In the genomic region with DNA sequence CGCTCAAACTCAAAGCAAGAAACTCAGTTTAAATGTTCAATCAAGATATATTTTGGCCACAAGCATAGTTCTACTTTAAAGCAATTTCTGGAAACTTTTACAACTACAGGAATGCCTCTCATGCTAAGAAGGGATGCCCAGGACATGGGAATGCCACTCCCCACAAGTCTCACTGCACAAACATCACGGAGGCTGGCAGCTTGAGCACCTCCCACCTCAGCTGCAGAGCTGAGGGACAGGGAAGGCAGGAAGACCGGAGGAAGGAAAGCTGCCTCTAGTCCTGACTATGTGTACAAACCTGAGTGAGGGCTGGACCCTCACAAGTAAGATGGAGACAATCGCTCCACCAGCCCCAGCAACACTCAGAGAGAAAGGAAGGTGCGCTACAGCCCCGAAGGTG, we compare ENCODE assay signal across 18 cellular contexts. TPM values are rescaled to one million over a fixed set of nuclear protein-coding genes. Genes with fewer than 3 reads are reported as not detected.
DNase-seq lines count a peak whose midpoint lies in the region; ATAC-seq and TF ChIP-seq lines count a peak whose summit lies in the region.
"Had no signal": no experiment of that assay in that cellular context is flagged by ENCODE, and none has a peak within 500 bp of the region (broad histone marks: within the 10 kb centered on the region; RNA-seq: fewer than 3 reads in every experiment).

No MANE protein-coding gene starts in this region.

- H3K27me3 Mint-ChIP-seq in CD4-positive, alpha-beta memory T cell: no peaks in the 10 kb centered on the region
- H3K27me3 Mint-ChIP-seq in IgD-negative memory B cell: no peaks in the 10 kb centered on the region
- no peaks in the 10 kb centered on the region for H3K27me3 Mint-ChIP-seq in dendritic cell treated with granulocyte-macrophage colony-stimulating factor and Interleukin-4, amounts not matched to agents 40 ng/mL and 50 ng/mL, for 4 days
- no peaks in the 10 kb centered on the region for H3K27me3 Mint-ChIP-seq in natural killer cell treated with Interleukin-12 subunit alpha and Interleukin-12 subunit beta and Interleukin-15 and Interleukin-18, amount 100 ng/mL, for 72 hours
- H3K27me3 Mint-ChIP-seq in T-cell: no peaks in the 10 kb centered on the region
- H3K27me3 Mint-ChIP-seq: CD4-positive, CD25-positive, alpha-beta regulatory T cell had no signal

- no peak overlapping the region for H3K4me2 ChIP-seq in MM.1S (ENCODE audit: low read depth, low read length)

- H3K4me3 ChIP-seq in CD4-positive, alpha-beta memory T cell (ENCODE audit: low read length in 2 of 2): no peak overlapping the region
- H3K4me3 ChIP-seq in MM.1S (ENCODE audit: low read length) (no peak overlapping the region), lower lobe of right lung (no peak overlapping the region)
- H3K4me3 ChIP-seq: GM23248 had no signal

- no peaks in the 10 kb centered on the region for H3K9me3 ChIP-seq in CD4-positive, alpha-beta memory T cell (ENCODE audit: control insufficient read depth in 1 of 2, low read length in 2 of 2)
- H3K9me3 ChIP-seq in MM.1S (replicated peaks; ENCODE audit: insufficient read depth, low read length) (no peaks in the 10 kb centered on the region), lower lobe of right lung (no peaks in the 10 kb centered on the region)

- no peaks in the 10 kb centered on the region for H3K9me2 ChIP-seq in MM.1S (replicated peaks; ENCODE audit: insufficient read depth, low read length)

- POLR2A ChIA-PET in CD4-positive, alpha-beta memory T cell (lab: Charles Lee; ENCODE audit: partially characterized antibody): interaction anchor here (1.0 kb wide), 1 partner anchor 112 kb away, joined by 3 read pairs; the partner anchor contains the start of gene FAM234A
- POLR2A ChIA-PET in T-cell (lab: Charles Lee): no interaction called here

- H3K4me3 Mint-ChIP-seq in CD4-positive, alpha-beta memory T cell: peak overlapping the region in 2 of 8 donors; percentile 27 to 67
- peak overlapping the region in 1 of 4 donors; percentile 40 for H3K4me3 Mint-ChIP-seq in IgD-negative memory B cell
- no peak overlapping the region for H3K4me3 Mint-ChIP-seq in dendritic cell treated with granulocyte-macrophage colony-stimulating factor and Interleukin-4, amounts not matched to agents 40 ng/mL and 50 ng/mL, for 4 days
- peak overlapping the region; percentile 25 for H3K4me3 Mint-ChIP-seq in natural killer cell treated with Interleukin-12 subunit alpha and Interleukin-12 subunit beta and Interleukin-15 and Interleukin-18, amount 100 ng/mL, for 72 hours
- no peak overlapping the region for H3K4me3 Mint-ChIP-seq in T-cell

- H3K9ac ChIP-seq in MM.1S (ENCODE audit: low read length): no peak overlapping the region
- H3K9ac ChIP-seq: GM23248 had no signal

- ATAC-seq in natural killer cell treated with Interleukin-12 subunit alpha and Interleukin-12 subunit beta and Interleukin-15 and Interleukin-18, amount 100 ng/mL, for 72 hours: no peak
- ATAC-seq in T-cell (replicated peaks in 1 of 4) (no peak), lower lobe of right lung (no peak)

- H4K20me1 ChIP-seq in MM.1S (ENCODE audit: insufficient read depth, low read length): no peaks in the 10 kb centered on the region

- H3K27me3 ChIP-seq in CD4-positive, alpha-beta memory T cell (ENCODE audit: insufficient read depth, low read length): no peaks in the 10 kb centered on the region
- no peaks in the 10 kb centered on the region for H3K27me3 ChIP-seq in MM.1S (replicated peaks; ENCODE audit: insufficient read depth, low read length)
- no peaks in the 10 kb centered on the region for H3K27me3 ChIP-seq in lower lobe of right lung (ENCODE audit: low read depth)

- H3K4me1 ChIP-seq in CD4-positive, alpha-beta memory T cell (ENCODE audit: insufficient read depth, low read length): peaks cover 71% of the 10 kb centered on the region
- H3K4me1 ChIP-seq in MM.1S (ENCODE audit: low read length) (no peaks in the 10 kb centered on the region; the same call in 1 of the 2 replicates), lower lobe of right lung (peaks cover 19% of the 10 kb centered on the region)

- no peaks in the 10 kb centered on the region for H3K9me3 Mint-ChIP-seq in CD4-positive, alpha-beta memory T cell
- H3K9me3 Mint-ChIP-seq in IgD-negative memory B cell: no peaks in the 10 kb centered on the region
- no peaks in the 10 kb centered on the region for H3K9me3 Mint-ChIP-seq in dendritic cell treated with granulocyte-macrophage colony-stimulating factor and Interleukin-4, amounts not matched to agents 40 ng/mL and 50 ng/mL, for 4 days
- no peaks in the 10 kb centered on the region for H3K9me3 Mint-ChIP-seq in natural killer cell treated with Interleukin-12 subunit alpha and Interleukin-12 subunit beta and Interleukin-15 and Interleukin-18, amount 100 ng/mL, for 72 hours
- H3K9me3 Mint-ChIP-seq in T-cell: no peaks in the 10 kb centered on the region
- H3K9me3 Mint-ChIP-seq: CD4-positive, CD25-positive, alpha-beta regulatory T cell had no signal

- TF ChIP-seq CTCF in MM.1S (IDR thresholded peaks at IDR 0.05; ENCODE audit: low read length): no peak
- no peak for TF ChIP-seq CTCF in lower lobe of right lung (IDR thresholded peaks at IDR 0.05)

- no peaks in the 10 kb centered on the region for H3F3A ChIP-seq in MM.1S (ENCODE audit: insufficient read depth, low read length)

- H3K36me3 ChIP-seq in CD4-positive, alpha-beta memory T cell (ENCODE audit: insufficient read depth, low read length): peaks cover 13% of the 10 kb centered on the region
- H3K36me3 ChIP-seq in MM.1S (replicated peaks; ENCODE audit: insufficient read depth, low read length) (0 out of 2 replicates have a peak, but pooled peaks cover 7% of the 10 kb centered on the region), lower lobe of right lung (peaks cover 33% of the 10 kb centered on the region)

- intact Hi-C loops in CD4-positive, alpha-beta memory T cell (cut with micrococcal nuclease): no loop called here
- intact Hi-C loops in dendritic cell treated with granulocyte-macrophage colony-stimulating factor and Interleukin-4, amounts not matched to agents 40 ng/mL and 50 ng/mL, for 4 days (cut with micrococcal nuclease): no loop called here
- intact Hi-C loops in lower lobe of right lung (cut with DNase I): no loop called here

- peak overlapping the region; percentile 14 to 81 (median 54) for H3K27ac Mint-ChIP-seq in CD4-positive, alpha-beta memory T cell
- H3K27ac Mint-ChIP-seq in IgD-negative memory B cell (peak overlapping the region in 2 of 3 donors; percentile 3 to 40), T-cell (no peak overlapping the region)
- peak overlapping the region; percentile 68 for H3K27ac Mint-ChIP-seq in dendritic cell treated with granulocyte-macrophage colony-stimulating factor and Interleukin-4, amounts not matched to agents 40 ng/mL and 50 ng/mL, for 4 days
- H3K27ac Mint-ChIP-seq in natural killer cell treated with Interleukin-12 subunit alpha and Interleukin-12 subunit beta and Interleukin-15 and Interleukin-18, amount 100 ng/mL, for 72 hours: peak overlapping the region in 1 of 2 donors; percentile 69

- H3K4me1 Mint-ChIP-seq in CD4-positive, alpha-beta memory T cell: peaks cover 45 to 91% (median 72%) of the 10 kb centered on the region in 4 donors
- peaks cover 27 to 38% (median 27%) of the 10 kb centered on the region in 3 donors for H3K4me1 Mint-ChIP-seq in IgD-negative memory B cell
- H3K4me1 Mint-ChIP-seq in dendritic cell treated with granulocyte-macrophage colony-stimulating factor and Interleukin-4, amounts not matched to agents 40 ng/mL and 50 ng/mL, for 4 days (ENCODE audit: low read depth): peaks cover 59% of the 10 kb centered on the region
- peaks cover 66 to 70% of the 10 kb centered on the region in 2 donors for H3K4me1 Mint-ChIP-seq in natural killer cell treated with Interleukin-12 subunit alpha and Interleukin-12 subunit beta and Interleukin-15 and Interleukin-18, amount 100 ng/mL, for 72 hours (ENCODE audit: low read depth in 2 of 2)
- peaks cover 79 to 83% (median 80%) of the 10 kb centered on the region in 3 donors for H3K4me1 Mint-ChIP-seq in T-cell

- no peak overlapping the region for H3K27ac ChIP-seq in CD4-positive, alpha-beta memory T cell (ENCODE audit: low read depth, low read length)
- H3K27ac ChIP-seq in MM.1S (ENCODE audit: low read length) (no peak overlapping the region), lower lobe of right lung (no peak overlapping the region)
- H3K27ac ChIP-seq: GM23248, HL-60 had no signal

- no peak for DNase-seq in CD4-positive, alpha-beta memory T cell
- no peak for DNase-seq in natural killer cell treated with Interleukin-12 subunit alpha and Interleukin-12 subunit beta and Interleukin-15 and Interleukin-18, amount 100 ng/mL, for 72 hours (ENCODE audit: low spot score)
- DNase-seq in MM.1S (no peak), T-cell (no peak), NCI-H748 (lab: John Stamatoyannopoulos, UW; ENCODE audit: unreplicated experiment) (no peak), lower lobe of right lung (no peak)
- DNase-seq: AML-193; CD4-positive, CD25-positive, alpha-beta regulatory T cell; GM23248; KBM-7; NCI-H1092; NCI-H1694; NCI-H2107; NCI-H345; NCI-H69 had no signal

- H3K79me2 ChIP-seq in MM.1S (ENCODE audit: low read length): peaks cover 95% of the 10 kb centered on the region

- no peak overlapping the region for H2AFZ ChIP-seq in MM.1S (ENCODE audit: low read length)
- H2AFZ ChIP-seq: GM23248 had no signal

- H3K36me3 Mint-ChIP-seq in CD4-positive, alpha-beta memory T cell: peaks cover 26 to 59% of the 10 kb centered on the region in 2 donors
- H3K36me3 Mint-ChIP-seq in IgD-negative memory B cell (peaks cover 7% of the 10 kb centered on the region), T-cell (peaks cover 40% of the 10 kb centered on the region)
- peaks cover 65% of the 10 kb centered on the region for H3K36me3 Mint-ChIP-seq in dendritic cell treated with granulocyte-macrophage colony-stimulating factor and Interleukin-4, amounts not matched to agents 40 ng/mL and 50 ng/mL, for 4 days (ENCODE audit: low read depth)
- H3K36me3 Mint-ChIP-seq in natural killer cell treated with Interleukin-12 subunit alpha and Interleukin-12 subunit beta and Interleukin-15 and Interleukin-18, amount 100 ng/mL, for 72 hours: no peaks in the 10 kb centered on the region

- CTCF ChIA-PET in CD4-positive, alpha-beta memory T cell (lab: Charles Lee; ENCODE audit: partially characterized antibody): no interaction called here
- CTCF ChIA-PET in T-cell (lab: Charles Lee): interaction anchor here in 1 of 2 donors (0.6 kb wide), 1 partner anchor 150 kb away, joined by 5 read pairs; no protein-coding TSS in a partner anchor

RNA-seq across cellular contexts. Expression of gene AXIN1, which starts 5.3 kb away (rescaled TPM):
- 10 to 100 TPM; 40.3 to 43.0 TPM for total RNA-seq in CD4-positive, alpha-beta memory T cell
- polyA plus RNA-seq in CD4-positive, alpha-beta memory T cell: 1 to 10 TPM in 1 of 2 donors, under 1 TPM in 1; 0.67 to 6.0 TPM
- 1.6 TPM for polyA plus RNA-seq in IgD-negative memory B cell
- 10 to 100 TPM; 20.1 to 29.1 TPM for total RNA-seq in natural killer cell treated with Interleukin-12 subunit alpha and Interleukin-12 subunit beta and Interleukin-15 and Interleukin-18, amount 100 ng/mL, for 72 hours
- total RNA-seq in T-cell (10 to 100 TPM; 38.5 to 58.9 (median 50.4) TPM), lower lobe of right lung (22.4 TPM)

RNA-seq across cellular contexts. Expression of gene MRPL28, which starts 23.1 kb away (rescaled TPM):
- total RNA-seq in CD4-positive, alpha-beta memory T cell: 10 to 100 TPM; 27.9 to 29.2 TPM
- 10 to 100 TPM; 58.6 to 59.2 TPM for polyA plus RNA-seq in CD4-positive, alpha-beta memory T cell
- polyA plus RNA-seq in IgD-negative memory B cell: 69.8 TPM
- total RNA-seq in natural killer cell treated with Interleukin-12 subunit alpha and Interleukin-12 subunit beta and Interleukin-15 and Interleukin-18, amount 100 ng/mL, for 72 hours: 10 to 100 TPM; 80.6 to 98.6 TPM
- total RNA-seq in T-cell: 10 to 100 TPM; 29.3 to 43.8 (median 34.5) TPM
- total RNA-seq in lower lobe of right lung: 43.4 TPM

RNA-seq across cellular contexts. Expression of gene PGAP6, which starts 34.6 kb away (rescaled TPM):
- total RNA-seq in CD4-positive, alpha-beta memory T cell: 10 to 100 TPM; 72.2 to 73.5 TPM
- polyA plus RNA-seq in CD4-positive, alpha-beta memory T cell: 10 to 100 TPM; 22.7 to 40.5 TPM
- polyA plus RNA-seq in IgD-negative memory B cell: 7.3 TPM
- total RNA-seq in natural killer cell treated with Interleukin-12 subunit alpha and Interleukin-12 subunit beta and Interleukin-15 and Interleukin-18, amount 100 ng/mL, for 72 hours: 10 to 100 TPM; 39.4 to 46.8 TPM
- total RNA-seq in T-cell: 100 to 1,000 TPM in 4 of 5 donors, 10 to 100 TPM in 1; 34.9 to 143 (median 122) TPM
- total RNA-seq in lower lobe of right lung: 55.8 TPM

RNA-seq across cellular contexts. Expression of gene NME4, which starts 49.8 kb away (rescaled TPM):
- 10 to 100 TPM; 34.9 to 35.4 TPM for total RNA-seq in CD4-positive, alpha-beta memory T cell
- polyA plus RNA-seq in CD4-positive, alpha-beta memory T cell: 10 to 100 TPM; 54.4 to 61.7 TPM
- 106 TPM for polyA plus RNA-seq in IgD-negative memory B cell
- 1 to 10 TPM; 2.7 to 9.1 TPM for total RNA-seq in natural killer cell treated with Interleukin-12 subunit alpha and Interleukin-12 subunit beta and Interleukin-15 and Interleukin-18, amount 100 ng/mL, for 72 hours
- total RNA-seq in T-cell (10 to 100 TPM; 32.5 to 48.4 (median 41.3) TPM), lower lobe of right lung (42.3 TPM)

RNA-seq across cellular contexts. Expression of gene DECR2, which starts 54.5 kb away (rescaled TPM):
- total RNA-seq in CD4-positive, alpha-beta memory T cell: 1 to 10 TPM; 5.1 to 7.3 TPM
- 1 to 10 TPM; 3.4 to 4.1 TPM for polyA plus RNA-seq in CD4-positive, alpha-beta memory T cell
- 7.2 TPM for polyA plus RNA-seq in IgD-negative memory B cell
- 10 to 100 TPM in 1 of 2 donors, 1 to 10 TPM in 1; 4.5 to 28.6 TPM for total RNA-seq in natural killer cell treated with Interleukin-12 subunit alpha and Interleukin-12 subunit beta and Interleukin-15 and Interleukin-18, amount 100 ng/mL, for 72 hours
- total RNA-seq in T-cell (10 to 100 TPM; 10.5 to 17.6 (median 11.3) TPM), lower lobe of right lung (10.1 TPM)

Comparison
In these comparisons a context has a peak if more than half of its experiments do, and no peak if none do; other contexts are left out.
1. H3K27ac Mint-ChIP-seq: peak in CD4-positive, alpha-beta memory T cell (7 of 7), IgD-negative memory B cell (2 of 3) and dendritic cell treated with granulocyte-macrophage colony-stimulating factor and Interleukin-4, amounts not matched to agents 40 ng/mL and 50 ng/mL, for 4 days (single experiment); none in T-cell (0 of 2).